In the genomic region with DNA sequence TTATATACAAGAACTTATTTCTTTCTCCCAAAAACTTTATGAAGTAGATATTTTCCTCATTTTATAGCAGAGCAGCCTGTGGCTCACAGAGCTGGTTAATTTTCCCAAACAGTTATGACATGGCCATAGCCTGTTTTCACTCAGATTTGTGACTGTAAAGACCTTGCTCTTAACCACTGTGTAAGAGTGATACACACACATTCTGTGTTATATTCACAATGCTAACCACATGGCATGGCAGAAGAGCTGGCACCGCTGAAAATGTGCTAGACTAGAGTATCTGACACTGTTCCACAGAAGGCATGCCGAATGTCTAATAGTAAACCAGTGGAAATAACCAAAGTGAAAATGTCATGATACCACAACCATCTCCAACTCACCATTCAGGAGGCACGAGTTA, we compare ENCODE assay signal across 16 cellular contexts.
DNase-seq lines count a peak whose midpoint lies in the region; ATAC-seq and TF ChIP-seq lines count a peak whose summit lies in the region.
"Had no signal": no experiment of that assay in that cellular context is flagged by ENCODE, and none has a peak within 500 bp of the region (broad histone marks: within the 10 kb centered on the region; RNA-seq: fewer than 3 reads in every experiment).

No MANE protein-coding gene starts in this region.

- no peaks in the 10 kb centered on the region for H3K27me3 ChIP-seq in DND-41 (ENCODE audit: insufficient read depth, low read length, poor library complexity)
- H3K27me3 ChIP-seq: BE2C had no signal

- H3K4me1 ChIP-seq in DND-41 (ENCODE audit: insufficient read depth, low read length) = peaks cover 99% of the 10 kb centered on the region
- H3K4me1 ChIP-seq: BE2C had no signal

- no peak overlapping the region for H3K4me3 Mint-ChIP-seq in activated T-helper 17 cell treated with anti-CD3 and anti-CD28 coated beads, Interleukin-2, amount 50 U/mL, for 72 hours
- H3K4me3 Mint-ChIP-seq: CD4-positive, CD25-positive, alpha-beta regulatory T cell; CD8-positive, alpha-beta memory T cell; H9 had no signal

- peaks cover 100% of the 10 kb centered on the region for H3K79me2 ChIP-seq in DND-41 (ENCODE audit: insufficient read depth, low read length)

- H3K27ac ChIP-seq in DND-41 (ENCODE audit: low read length) (peak overlapping the region; percentile 97), KOPT-K1 (ENCODE audit: low read depth, low read length, poor library complexity, severe bottlenecking) (peak overlapping the region; percentile 98), temporal lobe (ENCODE audit: low read depth, low read length) (peak overlapping the region; percentile 50)

- no peak for DNase-seq in DND-41
- DNase-seq in NCI-H748 treated with DMSO at 0.1 percent for 48 hours (lab: John Stamatoyannopoulos, UW) = no peak
- no peak for DNase-seq in sciatic nerve (ENCODE audit: low spot score)
- DNase-seq: BE2C; C1 segment of cervical spinal cord; CD4-positive, CD25-positive, alpha-beta regulatory T cell; CD8-positive, alpha-beta memory T cell; COR-L47; DMS 273 treated with DMSO at 0.1 percent for 48 hours; DMS53; GDM1; H9 had no signal

- H3K9me3 Mint-ChIP-seq in activated T-helper 17 cell treated with anti-CD3 and anti-CD28 coated beads, Interleukin-2, amount 50 U/mL, for 72 hours = no peaks in the 10 kb centered on the region
- H3K9me3 Mint-ChIP-seq: CD8-positive, alpha-beta memory T cell; H9 had no signal

- no peaks in the 10 kb centered on the region for H4K20me1 ChIP-seq in DND-41 (ENCODE audit: insufficient read depth, low read length)

- 0 out of 2 replicates have a peak overlapping the region, but pooled peaks have one; percentile 12 for H3K9ac ChIP-seq in DND-41 (ENCODE audit: low read depth, low read length)

- H3K4me3 ChIP-seq in DND-41 (ENCODE audit: low read depth in 1 of 2, low read length in 2 of 2) = no peak overlapping the region

- H3K36me3 ChIP-seq in DND-41 (ENCODE audit: insufficient read depth, low read length) (peaks cover 47% of the 10 kb centered on the region), KOPT-K1 (ENCODE audit: insufficient read depth, low read length) (peaks cover 35% of the 10 kb centered on the region)
- H3K36me3 ChIP-seq: BE2C had no signal

- no peak overlapping the region for H3K27ac Mint-ChIP-seq in activated T-helper 17 cell treated with anti-CD3 and anti-CD28 coated beads, Interleukin-2, amount 50 U/mL, for 72 hours
- H3K27ac Mint-ChIP-seq: CD4-positive, CD25-positive, alpha-beta regulatory T cell; CD8-positive, alpha-beta memory T cell; H9; IgD-negative memory B cell had no signal

- no peak overlapping the region for H2AFZ ChIP-seq in DND-41 (ENCODE audit: low read depth, low read length)

- no peaks in the 10 kb centered on the region for H3K36me3 Mint-ChIP-seq in activated T-helper 17 cell treated with anti-CD3 and anti-CD28 coated beads, Interleukin-2, amount 50 U/mL, for 72 hours (ENCODE audit: low read depth)
- H3K36me3 Mint-ChIP-seq: CD4-positive, CD25-positive, alpha-beta regulatory T cell; CD8-positive, alpha-beta memory T cell had no signal

- no peak for TF ChIP-seq CTCF in DND-41 (IDR thresholded peaks at IDR 0.05; ENCODE audit: borderline replicate concordance, extremely low read depth, low read length, poor library complexity, severe bottlenecking)

- peaks cover 18% of the 10 kb centered on the region for H3K27me3 Mint-ChIP-seq in activated T-helper 17 cell treated with anti-CD3 and anti-CD28 coated beads, Interleukin-2, amount 50 U/mL, for 72 hours
- H3K27me3 Mint-ChIP-seq: CD4-positive, CD25-positive, alpha-beta regulatory T cell had no signal

- H3K9me3 ChIP-seq in DND-41 (ENCODE audit: insufficient read depth, low read length, severe bottlenecking) (no peaks in the 10 kb centered on the region), KOPT-K1 (ENCODE audit: insufficient read depth, low read length, poor library complexity, severe bottlenecking) (no peaks in the 10 kb centered on the region)
- H3K9me3 ChIP-seq: BE2C had no signal

- ATAC-seq in DND-41 (ENCODE audit: insufficient read depth, low read depth) = no peak
- ATAC-seq in activated T-helper 17 cell treated with anti-CD3 and anti-CD28 coated beads, Interleukin-2, amount 50 U/mL, for 72 hours (replicated peaks) = peak; percentile 12
- no peak for ATAC-seq in sciatic nerve

- intact Hi-C loops in sciatic nerve (cut with DNase I) = loop anchor here (5.0 kb wide), 1 partner anchor 498 kb away; no protein-coding TSS in a partner anchor

- no peaks in the 10 kb centered on the region for H3K4me1 Mint-ChIP-seq in activated T-helper 17 cell treated with anti-CD3 and anti-CD28 coated beads, Interleukin-2, amount 50 U/mL, for 72 hours
- H3K4me1 Mint-ChIP-seq: CD4-positive, CD25-positive, alpha-beta regulatory T cell had no signal

- H3K4me2 ChIP-seq in DND-41 (ENCODE audit: insufficient read depth, low read length) = peak overlapping the region; percentile 25; the same call in 1 of the 2 replicates
